ENCODE assay signal across 9 cellular contexts in the genomic region with DNA sequence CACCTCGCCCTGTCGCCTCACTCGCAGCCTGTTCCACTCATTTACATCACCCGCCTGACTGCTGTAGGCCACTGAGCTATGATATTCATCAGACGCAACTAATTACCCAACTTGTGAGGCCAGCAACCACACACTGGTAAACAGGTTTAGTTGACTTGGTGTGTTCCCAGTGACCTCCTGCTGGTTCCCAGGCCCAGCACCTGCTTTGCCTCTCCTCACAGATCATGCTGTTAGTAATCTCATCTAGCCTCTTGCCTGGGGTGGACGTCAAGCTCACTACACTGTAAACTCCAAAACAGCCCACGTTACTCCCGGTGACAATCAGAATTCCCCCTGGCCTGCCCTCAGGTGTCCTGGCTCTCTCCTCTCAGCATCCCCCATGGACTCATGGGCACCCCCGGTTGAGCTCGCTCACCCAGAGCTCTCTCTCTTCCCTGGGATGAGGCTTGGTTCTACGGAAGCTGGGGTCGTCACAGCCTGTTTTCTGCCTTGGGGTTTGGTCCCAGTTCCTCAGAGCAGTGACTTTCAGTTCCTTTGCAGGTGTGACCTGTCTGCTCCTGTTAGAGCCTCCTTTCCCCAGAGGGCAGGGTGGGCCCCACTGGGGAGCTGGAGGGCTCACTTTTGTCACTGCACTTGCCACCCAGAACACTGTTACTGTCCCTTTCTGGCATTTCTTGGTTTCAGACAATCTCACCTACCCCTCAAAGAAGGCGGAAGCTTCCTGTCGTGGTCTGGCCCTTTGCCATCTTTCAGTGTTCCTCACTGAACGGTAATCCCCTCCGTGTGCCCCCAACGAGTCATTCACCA. TPM values are rescaled to one million over a fixed set of nuclear protein-coding genes. Genes with fewer than 3 reads are reported as not detected.
DNase-seq lines count a peak whose midpoint lies in the region; ATAC-seq and TF ChIP-seq lines count a peak whose summit lies in the region.
"Had no signal": no experiment of that assay in that cellular context is flagged by ENCODE, and none has a peak within 500 bp of the region (broad histone marks: within the 10 kb centered on the region; RNA-seq: fewer than 3 reads in every experiment).

No MANE protein-coding gene starts in this region.

- no peaks in the 10 kb centered on the region for H3K36me3 ChIP-seq in CD8-positive, alpha-beta memory T cell (ENCODE audit: insufficient read depth, low read length)
- H3K36me3 ChIP-seq in prostate gland: no peaks in the 10 kb centered on the region

- H3K27me3 ChIP-seq in CD8-positive, alpha-beta memory T cell (ENCODE audit: insufficient read depth, low read length, poor library complexity, severe bottlenecking): no peaks in the 10 kb centered on the region
- no peaks in the 10 kb centered on the region for H3K27me3 ChIP-seq in prostate gland (replicated peaks; ENCODE audit: insufficient read depth)

- CTCF ChIA-PET in CD8-positive, alpha-beta memory T cell (lab: Charles Lee): interaction anchor here (0.9 to 5.2 kb wide), 8 partner anchors 8 to 151 kb away, joined by 3 to 34 read pairs (median 7); partner anchors contain the start of genes ATG16L1 and INPP5D
- CTCF ChIA-PET in RWPE1 (lab: Yijun Ruan, JAX): interaction anchor here (0.7 kb wide), 1 partner anchor 443 kb away, joined by 3 read pairs; no protein-coding TSS in a partner anchor

- in situ Hi-C loops in KBM-7 (cut with MboI; ENCODE audit: low pct_unique_long_range_greater_than_20kb, low sequenced_read_pairs): no loop called here

- H3K4me1 ChIP-seq in CD8-positive, alpha-beta memory T cell (ENCODE audit: insufficient read depth, low read length): peaks cover 49% of the 10 kb centered on the region
- no peaks in the 10 kb centered on the region for H3K4me1 ChIP-seq in prostate gland (replicated peaks)
- H3K4me1 ChIP-seq: parathyroid adenoma had no signal

- H3K4me1 Mint-ChIP-seq in CD8-positive, alpha-beta memory T cell: peaks cover 77 to 88% (median 87%) of the 10 kb centered on the region in 3 donors
- peaks cover 41% of the 10 kb centered on the region for H3K4me1 Mint-ChIP-seq in activated T-helper 2 cell treated with anti-CD3 and anti-CD28 coated beads, Interferon-gamma antibody, Interleukin-2, Interleukin-4, amounts not matched to agents 10 μg/mL and 5 μg/mL and 100 μg/mL, durations not matched to agents 14 hours and 24 hours and 36 hours (ENCODE audit: low read depth)

- peak; percentile 80 for ATAC-seq in GM21515 (IDR thresholded peaks at IDR 0.05; ENCODE audit: unreplicated experiment)

- intact Hi-C loops in activated T-helper 2 cell treated with anti-CD3 and anti-CD28 coated beads, Interferon-gamma antibody, Interleukin-2, Interleukin-4, amounts not matched to agents 10 μg/mL and 5 μg/mL and 100 μg/mL, durations not matched to agents 14 hours and 24 hours and 36 hours (cut with micrococcal nuclease): no loop called here
- intact Hi-C loops in prostate gland (cut with DNase I): no loop called here

- H3K9me3 Mint-ChIP-seq in CD8-positive, alpha-beta memory T cell: no peaks in the 10 kb centered on the region
- H3K9me3 Mint-ChIP-seq in activated T-helper 2 cell treated with anti-CD3 and anti-CD28 coated beads, Interferon-gamma antibody, Interleukin-2, Interleukin-4, amounts not matched to agents 10 μg/mL and 5 μg/mL and 100 μg/mL, durations not matched to agents 14 hours and 24 hours and 36 hours: no peaks in the 10 kb centered on the region

- 72% methylated on average over 17 of the region's 17 CpGs for WGBS in prostate gland

- H3K27ac Mint-ChIP-seq in CD8-positive, alpha-beta memory T cell: peak overlapping the region; percentile 84 to 98 (median 95)
- peak overlapping the region; percentile 32 for H3K27ac Mint-ChIP-seq in activated T-helper 2 cell treated with anti-CD3 and anti-CD28 coated beads, Interferon-gamma antibody, Interleukin-2, Interleukin-4, amounts not matched to agents 10 μg/mL and 5 μg/mL and 100 μg/mL, durations not matched to agents 14 hours and 24 hours and 36 hours

- peak; percentile 55 to 87 (median 70) for DNase-seq in CD8-positive, alpha-beta memory T cell
- DNase-seq in KBM-7: peak; percentile 64
- no peak for DNase-seq in activated T-helper 2 cell treated with anti-CD3 and anti-CD28 coated beads, Interferon-gamma antibody, Interleukin-2, Interleukin-4, amounts not matched to agents 10 μg/mL and 5 μg/mL and 100 μg/mL, durations not matched to agents 14 hours and 24 hours and 36 hours (ENCODE audit: low spot score)
- DNase-seq in stimulated activated CD8-positive, alpha-beta memory T cell treated with anti-CD3 and anti-CD28 coated beads, Interleukin-4, amount 100 ng/mL, for 24 hours (ENCODE audit: low read depth): peak; percentile 64
- no peak for DNase-seq in DMS53 (lab: John Stamatoyannopoulos, UW)
- no peak for DNase-seq in RWPE1 (ENCODE audit: low spot score)
- DNase-seq in prostate gland (ENCODE audit: low spot score): no peak

- peak overlapping the region; percentile 49 for H3K27ac ChIP-seq in CD8-positive, alpha-beta memory T cell (ENCODE audit: low read depth, low read length)
- H3K27ac ChIP-seq in RWPE1: no peak overlapping the region
- H3K27ac ChIP-seq in prostate gland: no peak overlapping the region
- H3K27ac ChIP-seq: parathyroid adenoma had no signal

- peak overlapping the region; percentile 42 for H3K4me3 ChIP-seq in CD8-positive, alpha-beta memory T cell (ENCODE audit: low read length)
- H3K4me3 ChIP-seq in prostate gland: no peak overlapping the region

- TF ChIP-seq CTCF in RWPE1 (conservative IDR thresholded peaks at IDR 0.05; ENCODE audit: low read depth) (no peak), prostate gland (IDR thresholded peaks at IDR 0.05) (no peak)

- TF ChIP-seq POLR2A in prostate gland (IDR thresholded peaks at IDR 0.05): no peak

- POLR2A ChIA-PET in CD8-positive, alpha-beta memory T cell (lab: Charles Lee): interaction anchor here (0.9 to 1.8 kb wide), 6 partner anchors 11 to 43 kb away, joined by 3 to 12 read pairs (median 4); partner anchors contain the start of gene INPP5D
- POLR2A ChIA-PET in RWPE1 (lab: Yijun Ruan, JAX; ENCODE audit: low non-redundant PET): no interaction called here

- peak overlapping the region; percentile 59 to 91 (median 84) for H3K4me3 Mint-ChIP-seq in CD8-positive, alpha-beta memory T cell
- no peak overlapping the region for H3K4me3 Mint-ChIP-seq in activated T-helper 2 cell treated with anti-CD3 and anti-CD28 coated beads, Interferon-gamma antibody, Interleukin-2, Interleukin-4, amounts not matched to agents 10 μg/mL and 5 μg/mL and 100 μg/mL, durations not matched to agents 14 hours and 24 hours and 36 hours (ENCODE audit: low read depth)

- H3K9me3 ChIP-seq in CD8-positive, alpha-beta memory T cell (ENCODE audit: low read length): no peaks in the 10 kb centered on the region
- H3K9me3 ChIP-seq in prostate gland: no peaks in the 10 kb centered on the region

- peaks cover 9 to 50% (median 12%) of the 10 kb centered on the region in 3 donors for H3K36me3 Mint-ChIP-seq in CD8-positive, alpha-beta memory T cell
- H3K36me3 Mint-ChIP-seq in activated T-helper 2 cell treated with anti-CD3 and anti-CD28 coated beads, Interferon-gamma antibody, Interleukin-2, Interleukin-4, amounts not matched to agents 10 μg/mL and 5 μg/mL and 100 μg/mL, durations not matched to agents 14 hours and 24 hours and 36 hours (ENCODE audit: low read depth): peaks cover 71% of the 10 kb centered on the region

- H3K27me3 Mint-ChIP-seq in CD8-positive, alpha-beta memory T cell: peaks cover 0 to 1% of the 10 kb centered on the region in 2 donors
- no peaks in the 10 kb centered on the region for H3K27me3 Mint-ChIP-seq in activated T-helper 2 cell treated with anti-CD3 and anti-CD28 coated beads, Interferon-gamma antibody, Interleukin-2, Interleukin-4, amounts not matched to agents 10 μg/mL and 5 μg/mL and 100 μg/mL, durations not matched to agents 14 hours and 24 hours and 36 hours (ENCODE audit: low read depth)

RNA-seq across cellular contexts. Expression of gene INPP5D, which starts 40.3 kb away (rescaled TPM):
- 10 to 100 TPM; 49.3 to 51.0 TPM for total RNA-seq in CD8-positive, alpha-beta memory T cell
- 146 TPM for polyA plus RNA-seq in CD8-positive, alpha-beta memory T cell
- 58.5 and 62.3 TPM in 2 replicates for total RNA-seq in activated T-helper 2 cell treated with anti-CD3 and anti-CD28 coated beads, Interferon-gamma antibody, Interleukin-2, Interleukin-4, amounts not matched to agents 10 μg/mL and 5 μg/mL and 100 μg/mL, durations not matched to agents 14 hours and 24 hours and 36 hours
- total RNA-seq in prostate gland: 10 to 100 TPM; 11.4 to 18.8 TPM

Comparison
In these comparisons a context has a peak if more than half of its experiments do, and no peak if none do; other contexts are left out.
1. DNase-seq: peak in CD8-positive, alpha-beta memory T cell (5 of 5), KBM-7 (single experiment) and stimulated activated CD8-positive, alpha-beta memory T cell treated with anti-CD3 and anti-CD28 coated beads, Interleukin-4, amount 100 ng/mL, for 24 hours (single experiment); none in activated T-helper 2 cell treated with anti-CD3 and anti-CD28 coated beads, Interferon-gamma antibody, Interleukin-2, Interleukin-4, amounts not matched to agents 10 μg/mL and 5 μg/mL and 100 μg/mL, durations not matched to agents 14 hours and 24 hours and 36 hours (single experiment), DMS53 (single experiment), RWPE1 (single experiment) and prostate gland (single experiment).